ENCODE assay signal across 18 cellular contexts in genomic region chr13:112774829-112775565, GRCh38.
"Had no signal": no experiment of that assay in that cellular context is flagged by ENCODE, and none has a peak within 500 bp of the region (broad histone marks: within the 10 kb centered on the region; RNA-seq: fewer than 3 reads in every experiment).

No MANE protein-coding gene starts in this region.

- H3K27me3 Mint-ChIP-seq: activated naive CD8-positive, alpha-beta T cell treated with anti-CD3 and anti-CD28 coated beads, Interleukin-2, amount 50 U/mL, for 24 hours; type B pancreatic cell had no signal

- DNase-seq: activated CD8-positive, alpha-beta memory T cell treated with anti-CD3 and anti-CD28 coated beads, Interleukin-2, amount 50 U/mL, for 48 hours; activated naive CD4-positive, alpha-beta T cell treated with anti-CD3 and anti-CD28 coated beads, Interleukin-2, amount 50 U/mL, for 16 hours; activated naive CD8-positive, alpha-beta T cell treated with anti-CD3 and anti-CD28 coated beads, Interleukin-2, amount 50 U/mL, for 24 hours; activated T-cell treated with anti-CD3 and anti-CD28 coated beads, Interleukin-2, amount 50 U/mL, for 4 hours; cortex of kidney; kidney glomerular epithelial cell; left ventricle myocardium inferior; right lobe of liver; stimulated activated CD4-positive, alpha-beta T cell treated with anti-CD3 and anti-CD28 coated beads, Interleukin-1b, Interleukin-23, amount 100 ng/mL, for 48 hours; stomach; testis had no signal

- H3K27me3 ChIP-seq: ovary, right lobe of liver, stomach, testis, vagina had no signal

- H3K9me3 Mint-ChIP-seq: activated naive CD8-positive, alpha-beta T cell treated with anti-CD3 and anti-CD28 coated beads, Interleukin-2, amount 50 U/mL, for 24 hours; activated T-cell treated with anti-CD3 and anti-CD28 coated beads, Interleukin-2, amount 50 U/mL, for 4 hours; nephron; type B pancreatic cell had no signal

- ATAC-seq: activated naive CD8-positive, alpha-beta T cell treated with anti-CD3 and anti-CD28 coated beads, Interleukin-2, amount 50 U/mL, for 24 hours; activated T-cell treated with anti-CD3 and anti-CD28 coated beads, Interleukin-2, amount 50 U/mL, for 4 hours; right lobe of liver; SK-N-SH treated with all-trans-retinoic acid at 6 μM for 48 hours had no signal

- H3K4me1 ChIP-seq: vagina had no signal

- H3K36me3 ChIP-seq: left ventricle myocardium inferior, ovary, right lobe of liver, stomach, vagina had no signal

- H3K9me3 ChIP-seq: left ventricle myocardium inferior, ovary, right lobe of liver, stomach, testis, vagina had no signal

- H3K36me3 Mint-ChIP-seq: type B pancreatic cell had no signal

- H3K27ac ChIP-seq: epithelial cell of prostate, left ventricle myocardium inferior, ovary, right lobe of liver, skin epidermis, stomach, testis, vagina had no signal

- H3K27ac Mint-ChIP-seq: activated naive CD8-positive, alpha-beta T cell treated with anti-CD3 and anti-CD28 coated beads, Interleukin-2, amount 50 U/mL, for 24 hours; type B pancreatic cell had no signal

- H3K4me3 ChIP-seq: left ventricle myocardium inferior, ovary, right lobe of liver, skin epidermis, stomach, testis, vagina had no signal

- H3K4me3 Mint-ChIP-seq: activated naive CD8-positive, alpha-beta T cell treated with anti-CD3 and anti-CD28 coated beads, Interleukin-2, amount 50 U/mL, for 24 hours; activated T-cell treated with anti-CD3 and anti-CD28 coated beads, Interleukin-2, amount 50 U/mL, for 4 hours; nephron; type B pancreatic cell had no signal
